Comparison of ENCODE assay signal across 1 cellular context in the genomic region with DNA sequence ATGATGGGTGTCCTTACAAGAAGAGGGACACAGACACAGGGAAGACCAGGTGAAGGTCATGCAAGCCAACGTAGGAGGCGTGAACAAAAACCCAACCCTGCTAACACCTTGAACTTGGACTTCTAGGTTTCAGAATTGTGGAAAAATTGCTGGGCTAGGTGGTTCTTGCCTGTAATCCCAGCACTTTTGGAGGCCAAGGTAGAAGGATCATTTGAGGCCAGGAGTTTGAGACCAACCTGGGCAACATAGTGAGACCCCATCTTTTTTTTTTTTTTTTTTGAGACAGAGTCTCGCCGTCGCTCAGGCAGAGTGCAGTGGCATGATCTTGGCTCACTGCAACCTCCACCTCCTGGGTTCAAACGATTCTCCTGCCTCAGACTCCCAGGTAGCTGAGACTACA. TPM values are rescaled to one million over a fixed set of nuclear protein-coding genes. Genes with fewer than 3 reads are reported as not detected.
"Had no signal": no experiment of that assay in that cellular context is flagged by ENCODE, and none has a peak within 500 bp of the region (broad histone marks: within the 10 kb centered on the region; RNA-seq: fewer than 3 reads in every experiment).

No MANE protein-coding gene starts in this region.

RNA-seq across cellular contexts. Expression of gene MGAT5B, which starts 25.1 kb away (rescaled TPM):
- total RNA-seq: HT-29 had no signal
